In the genomic region with DNA sequence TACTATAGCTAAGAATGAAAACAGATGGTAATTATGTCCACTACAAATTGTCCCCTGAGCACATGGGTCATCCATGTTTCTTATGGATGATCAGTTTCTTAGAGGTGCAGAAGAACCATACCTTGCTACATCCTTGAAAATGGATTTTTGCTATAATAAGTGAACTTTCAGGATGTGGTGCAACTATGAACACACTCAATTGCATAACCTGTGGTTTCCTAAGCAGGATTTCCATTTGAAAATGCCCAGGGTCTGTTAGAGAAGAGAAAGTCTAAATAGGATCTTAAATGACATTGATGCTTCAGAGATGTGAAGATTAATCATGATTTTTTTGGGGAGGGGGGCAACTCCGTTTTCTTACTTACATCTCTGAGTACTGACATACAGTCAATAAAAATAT, we compare ENCODE assay signal across 8 cellular contexts. TPM values are rescaled to one million over a fixed set of nuclear protein-coding genes. Genes with fewer than 3 reads are reported as not detected.
"Had no signal": no experiment of that assay in that cellular context is flagged by ENCODE, and none has a peak within 500 bp of the region (broad histone marks: within the 10 kb centered on the region; RNA-seq: fewer than 3 reads in every experiment).

No MANE protein-coding gene starts in this region.

- ATAC-seq: psoas muscle had no signal

- H3K4me3 ChIP-seq: cardiac muscle cell, psoas muscle, thoracic aorta had no signal

- H3K4me1 ChIP-seq: psoas muscle had no signal

- H3K27ac ChIP-seq: cardiac muscle cell, psoas muscle, thoracic aorta had no signal

- H3K27me3 ChIP-seq: cardiac muscle cell had no signal

- DNase-seq: activated CD4-positive, alpha-beta T cell treated with anti-CD3 and anti-CD28 coated beads, Interleukin-2, amount 50 U/mL, for 1 hour; hypothalamus; psoas muscle; stimulated activated CD4-positive, alpha-beta T cell treated with anti-CD3 and anti-CD28 coated beads, Interleukin-4, amount 100 ng/mL, for 1 hour; stimulated activated CD8-positive, alpha-beta memory T cell treated with anti-CD3 and anti-CD28 coated beads, Interleukin-4, amount 100 ng/mL, for 48 hours had no signal

- H3K9me3 ChIP-seq: psoas muscle, thoracic aorta had no signal

- H3K36me3 ChIP-seq: cardiac muscle cell, thoracic aorta had no signal

RNA-seq across cellular contexts. Expression of gene CACNB2, which starts 39.6 kb away (rescaled TPM):
- total RNA-seq: activated CD8-positive, alpha-beta memory T cell treated with anti-CD3 and anti-CD28 coated beads for 36 hours had no signal
